Comparison of ENCODE assay signal across 22 cellular contexts in genomic region chr2:41216978-41217377, GRCh38.
DNase-seq lines count a peak whose midpoint lies in the region; ATAC-seq, FAIRE-seq and TF ChIP-seq lines count a peak whose summit lies in the region.
"Had no signal": no experiment of that assay in that cellular context is flagged by ENCODE, and none has a peak within 500 bp of the region (broad histone marks: within the 10 kb centered on the region; RNA-seq: fewer than 3 reads in every experiment).

No MANE protein-coding gene starts in this region.

- no peaks in the 10 kb centered on the region for H3K23me2 ChIP-seq in H1 (ENCODE audit: low read depth, low read length)

- H3K4me3 ChIP-seq in H1 (ENCODE audit: extremely low read depth in 1 of 4, insufficient read depth in 2 of 4, low read depth in 3 of 4, low read length in 4 of 4) (no peak overlapping the region), aorta (ENCODE audit: low read length in 2 of 2) (no peak overlapping the region)
- H3K4me3 ChIP-seq: BLaER1 treated with 17β-estradiol and CSF1 and Interleukin-3, amounts not matched to agents 10 nM and 100 nM; GM12878; GM23248 had no signal

- WGBS in H1 (ENCODE audit: extremely low coverage in 1 of 2, insufficient coverage in 1 of 2, insufficient read length in 1 of 2, insufficient replicate concordance in 2 of 2, low coverage in 1 of 2, low lambda C conversion rate in 2 of 2, missing lambda C conversion rate in 1 of 2), 2 experiments: 100% methylated on average over 1 of the region's 1 CpG; no CpG with 5 or more reads in 1 of the 2 experiments
- WGBS in aorta, 2 donors: 12 to 17% methylated on average over 1 of the region's 1 CpG

- H3K27ac ChIP-seq in H1 (ENCODE audit: low read depth, low read length) (no peak overlapping the region), aorta (ENCODE audit: low read depth in 1 of 2, low read length in 2 of 2) (no peak overlapping the region)
- H3K27ac ChIP-seq: 22Rv1; BLaER1 treated with 17β-estradiol and CSF1 and Interleukin-3, amounts not matched to agents 10 nM and 100 nM; GM23248 had no signal

- H3K27me3 ChIP-seq in H1 (replicated peaks in 1 of 4; ENCODE audit: control insufficient read depth in 3 of 4, extremely low read depth in 1 of 4, insufficient read depth in 3 of 4, low read length in 3 of 4): no peaks in the 10 kb centered on the region
- H3K27me3 ChIP-seq in aorta (ENCODE audit: control insufficient read depth in 1 of 2, insufficient read depth in 2 of 2, low read length in 1 of 2): no peaks in the 10 kb centered on the region
- H3K27me3 ChIP-seq: BLaER1 treated with 17β-estradiol and CSF1 and Interleukin-3, amounts not matched to agents 10 nM and 100 nM had no signal

- no peak overlapping the region; the same call in 1 of the 2 replicates for H2AFZ ChIP-seq in H1 (ENCODE audit: low read length)
- H2AFZ ChIP-seq: GM23248 had no signal

- H4K91ac ChIP-seq in H1 (replicated peaks; ENCODE audit: insufficient read length, low read length): no peak overlapping the region

- no peak for TF ChIP-seq RAD21 in H1 (IDR thresholded peaks at IDR 0.05 in 1 of 2, conservative IDR thresholded peaks at IDR 0.05 in 1 of 2; ENCODE audit: low read depth in 2 of 2, low read length in 2 of 2)

- H3K79me1 ChIP-seq in H1 (ENCODE audit: low read depth, low read length): no peaks in the 10 kb centered on the region

- no peak overlapping the region for H3K9ac ChIP-seq in H1 (replicated peaks in 1 of 4; ENCODE audit: extremely low read depth in 1 of 4, low read depth in 3 of 4, low read length in 3 of 4)
- H3K9ac ChIP-seq: BLaER1 treated with 17β-estradiol and CSF1 and Interleukin-3, amounts not matched to agents 10 nM and 100 nM; GM23248 had no signal

- no peak overlapping the region for H2BK15ac ChIP-seq in H1 (ENCODE audit: low read length)

- no peak overlapping the region for H4K5ac ChIP-seq in H1 (ENCODE audit: insufficient read length, low read depth, low read length)

- POLR2A ChIA-PET in H1 (lab: Charles Lee; ENCODE audit: partially characterized antibody): no interaction called here

- H3K4me1 ChIP-seq in H1 (replicated peaks in 1 of 4; ENCODE audit: control insufficient read depth in 3 of 4, insufficient read depth in 4 of 4, low read length in 3 of 4): no peaks in the 10 kb centered on the region
- H3K4me1 ChIP-seq in aorta (ENCODE audit: control insufficient read depth in 1 of 2, insufficient read depth in 2 of 2, low read length in 2 of 2): no peaks in the 10 kb centered on the region
- H3K4me1 ChIP-seq: BLaER1 treated with 17β-estradiol and CSF1 and Interleukin-3, amounts not matched to agents 10 nM and 100 nM had no signal

- no peak for FAIRE-seq in H1 (lab: Jason Lieb, UNC)
- FAIRE-seq: A204.1, D721Med, GM12878, GM19239 had no signal

- no peak for TF ChIP-seq CTCF in H1 (IDR thresholded peaks at IDR 0.05; ENCODE audit: control extremely low read depth in 1 of 3, insufficient read depth in 1 of 3, low read depth in 1 of 3, low read length in 3 of 3)

- no peak overlapping the region for H2BK20ac ChIP-seq in H1 (ENCODE audit: low read length)

- H3K79me2 ChIP-seq in H1 (ENCODE audit: control insufficient read depth in 1 of 2, insufficient read depth in 2 of 2, low read length in 2 of 2): no peaks in the 10 kb centered on the region

- no peak overlapping the region for H3K18ac ChIP-seq in H1 (ENCODE audit: extremely low read depth, low read length)

- H3K4ac ChIP-seq in H1 (replicated peaks; ENCODE audit: insufficient read length, low read depth, low read length): no peak overlapping the region

- H3K36me3 ChIP-seq in H1 (ENCODE audit: control insufficient read depth in 2 of 4, insufficient read depth in 4 of 4, low read length in 3 of 4) (no peaks in the 10 kb centered on the region), aorta (ENCODE audit: control insufficient read depth in 1 of 2, insufficient read depth in 2 of 2, low read length in 1 of 2) (no peaks in the 10 kb centered on the region)
- H3K36me3 ChIP-seq: BLaER1 treated with 17β-estradiol and CSF1 and Interleukin-3, amounts not matched to agents 10 nM and 100 nM had no signal

- H4K20me1 ChIP-seq in H1 (replicated peaks in 1 of 2; ENCODE audit: control insufficient read depth in 1 of 2, insufficient read depth in 2 of 2, low read length in 2 of 2): no peaks in the 10 kb centered on the region
- H4K20me1 ChIP-seq: BLaER1 treated with 17β-estradiol and CSF1 and Interleukin-3, amounts not matched to agents 10 nM and 100 nM had no signal

- intact Hi-C loops in Right ventricle myocardium inferior (cut with DNase I) (no loop called here), cardiac septum (cut with DNase I) (no loop called here), left ventricle myocardium superior (cut with micrococcal nuclease) (no loop called here), aorta (cut with DNase I) (no loop called here)

- DNase-seq in Right ventricle myocardium inferior (ENCODE audit: missing footprints) (no peak), cardiac septum (ENCODE audit: low spot score) (no peak), H1 (ENCODE audit: low read depth in 1 of 2, low spot score in 2 of 2) (no peak), left ventricle myocardium superior (no peak), aorta (no peak), T1000 (lab: John Stamatoyannopoulos, UW) (no peak), NCI-H69 (lab: John Stamatoyannopoulos, UW) (no peak)
- DNase-seq: CD4-positive, alpha-beta T cell; CD8-positive, alpha-beta memory T cell; DMS 273 treated with DMSO at 0.1 percent for 48 hours; DMS79; EL; GDM1; GM23248; H9 had no signal

- H2AK5ac ChIP-seq in H1 (ENCODE audit: low read depth, low read length): no peak overlapping the region

- no peak for TF ChIP-seq EP300 in H1 (IDR thresholded peaks at IDR 0.05; ENCODE audit: borderline replicate concordance in 1 of 2, low read depth in 2 of 2, low read length in 2 of 2)

- H2BK5ac ChIP-seq in H1 (ENCODE audit: low read depth, low read length): no peak overlapping the region

- CTCF ChIA-PET in H1 (lab: Charles Lee; ENCODE audit: partially characterized antibody): no interaction called here

- no peak overlapping the region for H2BK12ac ChIP-seq in H1 (ENCODE audit: low read depth, low read length)

- no peak overlapping the region for H3K4me2 ChIP-seq in H1 (ENCODE audit: insufficient read depth in 1 of 2, low read depth in 2 of 2, low read length in 2 of 2)
- H3K4me2 ChIP-seq: BLaER1 treated with 17β-estradiol and CSF1 and Interleukin-3, amounts not matched to agents 10 nM and 100 nM had no signal

- H4K8ac ChIP-seq in H1 (ENCODE audit: extremely low read depth, insufficient read depth, low read length): no peak overlapping the region

- no peak overlapping the region for H3K23ac ChIP-seq in H1 (ENCODE audit: insufficient read length)

- ATAC-seq in Right ventricle myocardium inferior (peak; percentile 98), left ventricle myocardium superior (peak; percentile 99), aorta (ENCODE audit: low FRiP score) (peak; percentile 60)
- ATAC-seq: GM12878, HCT116 had no signal

- H2BK120ac ChIP-seq in H1 (replicated peaks; ENCODE audit: low read depth, low read length): peak overlapping the region; percentile 54

- no peak overlapping the region for H3K14ac ChIP-seq in H1 (ENCODE audit: insufficient read length)

- TF ChIP-seq POLR2A in H1 (IDR thresholded peaks at IDR 0.05; ENCODE audit: control extremely low read depth in 1 of 2, low read depth in 2 of 2, low read length in 2 of 2): no peak

- H3K9me3 ChIP-seq in H1 (ENCODE audit: insufficient read depth in 2 of 2, low read depth in 1 of 2, low read length in 1 of 2) (no peaks in the 10 kb centered on the region), aorta (ENCODE audit: control insufficient read depth, low read length) (no peaks in the 10 kb centered on the region)
- H3K9me3 ChIP-seq: BLaER1 treated with 17β-estradiol and CSF1 and Interleukin-3, amounts not matched to agents 10 nM and 100 nM had no signal

- H3K56ac ChIP-seq in H1 (replicated peaks; ENCODE audit: insufficient read length, low read depth, low read length): no peak overlapping the region

TF ChIP-seq in H1, 55 proteins besides CTCF, POLR2A, EP300 and RAD21:
- no peak for TF ChIP-seq SIN3A (conservative IDR thresholded peaks at IDR 0.05 in 1 of 2, IDR thresholded peaks at IDR 0.05 in 1 of 2; ENCODE audit: low read depth in 1 of 2, low read length in 2 of 2)
- TF ChIP-seq EGR1 (IDR thresholded peaks at IDR 0.05; ENCODE audit: borderline replicate concordance, low read depth, low read length): no peak
- TF ChIP-seq JUN (IDR thresholded peaks at IDR 0.05; ENCODE audit: low read depth, low read length): no peak
- no peak for TF ChIP-seq EZH2 (IDR thresholded peaks at IDR 0.05; ENCODE audit: low read depth, low read length, severe bottlenecking)
- TF ChIP-seq YY1 (IDR thresholded peaks at IDR 0.05; ENCODE audit: low read depth, low read length): no peak
- TF ChIP-seq CREB1 (IDR thresholded peaks at IDR 0.05): no peak
